In the genomic region with DNA sequence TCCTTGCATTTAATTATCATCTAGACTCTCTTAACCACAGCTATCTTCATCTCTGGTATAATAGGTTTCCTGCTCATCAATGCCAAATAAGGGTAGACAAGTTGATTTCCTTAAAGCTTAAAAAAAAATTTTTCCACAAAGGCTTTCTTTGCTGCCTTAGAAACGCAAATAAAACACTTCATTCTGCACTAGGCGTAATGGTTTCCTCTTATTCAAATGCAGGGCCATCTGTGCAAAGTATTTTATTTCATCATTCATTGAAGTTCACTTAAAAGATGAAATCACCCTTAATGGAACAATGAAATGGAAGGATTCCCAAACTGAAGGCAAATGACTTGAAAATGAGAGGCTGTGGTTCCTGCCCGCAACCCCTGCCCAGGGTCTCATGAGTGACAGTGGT, we compare ENCODE assay signal across 27 cellular contexts.
"Had no signal": no experiment of that assay in that cellular context is flagged by ENCODE, and none has a peak within 500 bp of the region (broad histone marks: within the 10 kb centered on the region; RNA-seq: fewer than 3 reads in every experiment).

No MANE protein-coding gene starts in this region.

- H3K36me3 Mint-ChIP-seq: mesothelial cell of epicardium; naive thymus-derived CD4-positive, alpha-beta T cell; stimulated activated effector memory CD8-positive, alpha-beta T cell treated with anti-CD3 and anti-CD28 coated beads, Interleukin-12 subunit alpha, Interleukin-12 subunit beta, amount 100 ng/mL, for 72 hours; type B pancreatic cell had no signal

- H3K27ac ChIP-seq: epithelial cell of prostate, gastrocnemius medialis, left lung, neural progenitor cell, prostate gland, right atrium auricular region, stomach, testis, tibial artery had no signal

- H3K4me1 Mint-ChIP-seq: naive thymus-derived CD4-positive, alpha-beta T cell; stimulated activated effector memory CD8-positive, alpha-beta T cell treated with anti-CD3 and anti-CD28 coated beads, Interleukin-12 subunit alpha, Interleukin-12 subunit beta, amount 100 ng/mL, for 72 hours had no signal

- H3K9me3 Mint-ChIP-seq: dendritic cell treated with granulocyte-macrophage colony-stimulating factor and Interleukin-4, amounts not matched to agents 40 ng/mL and 50 ng/mL, for 4 days; endodermal cell; mesothelial cell of epicardium; nephron; neural progenitor cell; stimulated activated effector memory CD8-positive, alpha-beta T cell treated with anti-CD3 and anti-CD28 coated beads, Interleukin-12 subunit alpha, Interleukin-12 subunit beta, amount 100 ng/mL, for 72 hours had no signal

- H3K4me3 Mint-ChIP-seq: dendritic cell treated with granulocyte-macrophage colony-stimulating factor and Interleukin-4, amounts not matched to agents 40 ng/mL and 50 ng/mL, for 4 days; endodermal cell; mesothelial cell of epicardium; naive thymus-derived CD4-positive, alpha-beta T cell; nephron; neural progenitor cell; stimulated activated effector memory CD8-positive, alpha-beta T cell treated with anti-CD3 and anti-CD28 coated beads, Interleukin-12 subunit alpha, Interleukin-12 subunit beta, amount 100 ng/mL, for 72 hours; type B pancreatic cell had no signal

- DNase-seq: effector CD8-positive, alpha-beta T cell; endodermal cell; foreskin fibroblast; gastrocnemius medialis; head of caudate nucleus; left cardiac atrium; left lung; mesenchymal stem cell; mucosa of descending colon; naive thymus-derived CD4-positive, alpha-beta T cell; nucleus accumbens; stimulated activated CD4-positive, alpha-beta T cell treated with anti-CD3 and anti-CD28 coated beads, Interleukin-12 subunit alpha, Interleukin-12 subunit beta, amount 100 ng/mL, for 4 hours; stimulated activated CD4-positive, alpha-beta T cell treated with anti-CD3 and anti-CD28 coated beads, Interleukin-1b, Interleukin-23, amount 100 ng/mL, for 48 hours; stimulated activated CD4-positive, alpha-beta T cell treated with anti-CD3 and anti-CD28 coated beads, Interleukin-4, amount 100 ng/mL, for 24 hours; stimulated activated naive CD4-positive, alpha-beta T cell treated with Interleukin-2 at 50 U/mL for 16 hours; stomach; testis; tibial artery had no signal

- H3K27ac Mint-ChIP-seq: dendritic cell treated with granulocyte-macrophage colony-stimulating factor and Interleukin-4, amounts not matched to agents 40 ng/mL and 50 ng/mL, for 4 days; endodermal cell; mesothelial cell of epicardium; naive thymus-derived CD4-positive, alpha-beta T cell; nephron; stimulated activated effector memory CD8-positive, alpha-beta T cell treated with anti-CD3 and anti-CD28 coated beads, Interleukin-12 subunit alpha, Interleukin-12 subunit beta, amount 100 ng/mL, for 72 hours; type B pancreatic cell had no signal
